ENCODE assay signal across 1 cellular context in genomic region chr16:85137323-85138072, GRCh38.
A peak's percentile ranks its signal among the peaks of the same experiment; 100 is the strongest.
TF ChIP-seq lines count a peak whose summit lies in the region.

No MANE protein-coding gene starts in this region.

TF ChIP-seq in HepG2, 621 proteins besides CTCF, POLR2A, EP300 and RAD21 (continued from another document and continues in another):
- TF ChIP-seq HNRNPK (IDR thresholded peaks at IDR 0.05; ENCODE audit: low read depth, low read length, poor library complexity, severe bottlenecking) (peak; percentile 61), STAT6 (CRISPR knock-in tag; IDR thresholded peaks at IDR 0.05; ENCODE audit: borderline replicate concordance) (no peak; the same call in 1 of the 2 replicates), MTF1 (CRISPR knock-in tag; IDR thresholded peaks at IDR 0.05) (0 out of 2 replicates have a peak, but pooled peaks have one; percentile 41), ZNF121 (CRISPR knock-in tag; IDR thresholded peaks at IDR 0.05) (no peak), ZNF557 (CRISPR knock-in tag; IDR thresholded peaks at IDR 0.05) (peak; percentile 81; the same call in 1 of the 2 replicates), MAFK (conservative IDR thresholded peaks at IDR 0.05 in 1 of 2, IDR thresholded peaks at IDR 0.05 in 1 of 2; ENCODE audit: low read length in 2 of 2) (no peak), ZNF432 (CRISPR knock-in tag; IDR thresholded peaks at IDR 0.05; ENCODE audit: borderline replicate concordance) (no peak), ZSCAN21 (CRISPR knock-in tag; IDR thresholded peaks at IDR 0.05; ENCODE audit: borderline replicate concordance) (peak; percentile 79), SCMH1 (CRISPR knock-in tag; IDR thresholded peaks at IDR 0.05; ENCODE audit: borderline replicate concordance) (no peak), ZFP62 (CRISPR knock-in tag; IDR thresholded peaks at IDR 0.05) (no peak), RAD51 (IDR thresholded peaks at IDR 0.05; ENCODE audit: borderline replicate concordance) (peak; percentile 61; the same call in 1 of the 2 replicates), FOXK1 (CRISPR knock-in tag; IDR thresholded peaks at IDR 0.05; ENCODE audit: borderline replicate concordance, low read depth) (peak; percentile 61; the same call in 1 of the 2 replicates), KIAA2018 (CRISPR knock-in tag; IDR thresholded peaks at IDR 0.05; ENCODE audit: borderline replicate concordance) (no peak), DNMT1 (CRISPR knock-in tag; IDR thresholded peaks at IDR 0.05) (0 out of 2 replicates have a peak, but pooled peaks have one; percentile 21), THAP8 (CRISPR knock-in tag; IDR thresholded peaks at IDR 0.05; ENCODE audit: borderline replicate concordance) (no peak), ZC3H4 (CRISPR knock-in tag; IDR thresholded peaks at IDR 0.05; ENCODE audit: borderline replicate concordance) (no peak), ZNF704 (CRISPR knock-in tag; IDR thresholded peaks at IDR 0.05; ENCODE audit: borderline replicate concordance) (peak; percentile 68; the same call in 1 of the 2 replicates), TMF1 (CRISPR knock-in tag; IDR thresholded peaks at IDR 0.05; ENCODE audit: low read depth) (peak; percentile 30; the same call in 1 of the 2 replicates), U2AF2 (IDR thresholded peaks at IDR 0.05; ENCODE audit: low read depth, low read length) (0 out of 2 replicates have a peak, but pooled peaks have one; percentile 18), ZBTB49 (CRISPR knock-in tag; IDR thresholded peaks at IDR 0.05; ENCODE audit: borderline replicate concordance) (no peak), THAP7 (CRISPR knock-in tag; IDR thresholded peaks at IDR 0.05) (no peak)
- TF ChIP-seq, protein P1, sequence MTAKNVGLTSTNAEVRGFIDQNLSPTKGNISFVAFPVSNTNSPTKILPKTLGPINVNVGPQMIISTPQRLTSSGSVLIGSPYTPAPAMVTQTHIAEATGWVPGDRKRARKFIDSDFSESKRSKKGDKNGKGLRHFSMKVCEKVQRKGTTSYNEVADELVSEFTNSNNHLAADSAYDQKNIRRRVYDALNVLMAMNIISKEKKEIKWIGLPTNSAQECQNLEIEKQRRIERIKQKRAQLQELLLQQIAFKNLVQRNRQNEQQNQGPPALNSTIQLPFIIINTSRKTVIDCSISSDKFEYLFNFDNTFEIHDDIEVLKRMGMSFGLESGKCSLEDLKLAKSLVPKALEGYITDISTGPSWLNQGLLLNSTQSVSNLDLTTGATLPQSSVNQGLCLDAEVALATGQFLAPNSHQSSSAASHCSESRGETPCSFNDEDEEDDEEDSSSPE (CRISPR knock-in tag; IDR thresholded peaks at IDR 0.05): 0 out of 2 replicates have a peak, but pooled peaks have one; percentile 46
- TF ChIP-seq, protein P2, sequence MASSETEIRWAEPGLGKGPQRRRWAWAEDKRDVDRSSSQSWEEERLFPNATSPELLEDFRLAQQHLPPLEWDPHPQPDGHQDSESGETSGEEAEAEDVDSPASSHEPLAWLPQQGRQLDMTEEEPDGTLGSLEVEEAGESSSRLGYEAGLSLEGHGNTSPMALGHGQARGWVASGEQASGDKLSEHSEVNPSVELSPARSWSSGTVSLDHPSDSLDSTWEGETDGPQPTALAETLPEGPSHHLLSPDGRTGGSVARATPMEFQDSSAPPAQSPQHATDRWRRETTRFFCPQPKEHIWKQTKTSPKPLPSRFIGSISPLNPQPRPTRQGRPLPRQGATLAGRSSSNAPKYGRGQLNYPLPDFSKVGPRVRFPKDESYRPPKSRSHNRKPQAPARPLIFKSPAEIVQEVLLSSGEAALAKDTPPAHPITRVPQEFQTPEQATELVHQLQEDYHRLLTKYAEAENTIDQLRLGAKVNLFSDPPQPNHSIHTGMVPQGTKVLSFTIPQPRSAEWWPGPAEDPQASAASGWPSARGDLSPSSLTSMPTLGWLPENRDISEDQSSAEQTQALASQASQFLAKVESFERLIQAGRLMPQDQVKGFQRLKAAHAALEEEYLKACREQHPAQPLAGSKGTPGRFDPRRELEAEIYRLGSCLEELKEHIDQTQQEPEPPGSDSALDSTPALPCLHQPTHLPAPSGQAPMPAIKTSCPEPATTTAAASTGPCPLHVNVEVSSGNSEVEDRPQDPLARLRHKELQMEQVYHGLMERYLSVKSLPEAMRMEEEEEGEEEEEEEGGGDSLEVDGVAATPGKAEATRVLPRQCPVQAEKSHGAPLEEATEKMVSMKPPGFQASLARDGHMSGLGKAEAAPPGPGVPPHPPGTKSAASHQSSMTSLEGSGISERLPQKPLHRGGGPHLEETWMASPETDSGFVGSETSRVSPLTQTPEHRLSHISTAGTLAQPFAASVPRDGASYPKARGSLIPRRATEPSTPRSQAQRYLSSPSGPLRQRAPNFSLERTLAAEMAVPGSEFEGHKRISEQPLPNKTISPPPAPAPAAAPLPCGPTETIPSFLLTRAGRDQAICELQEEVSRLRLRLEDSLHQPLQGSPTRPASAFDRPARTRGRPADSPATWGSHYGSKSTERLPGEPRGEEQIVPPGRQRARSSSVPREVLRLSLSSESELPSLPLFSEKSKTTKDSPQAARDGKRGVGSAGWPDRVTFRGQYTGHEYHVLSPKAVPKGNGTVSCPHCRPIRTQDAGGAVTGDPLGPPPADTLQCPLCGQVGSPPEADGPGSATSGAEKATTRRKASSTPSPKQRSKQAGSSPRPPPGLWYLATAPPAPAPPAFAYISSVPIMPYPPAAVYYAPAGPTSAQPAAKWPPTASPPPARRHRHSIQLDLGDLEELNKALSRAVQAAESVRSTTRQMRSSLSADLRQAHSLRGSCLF (CRISPR knock-in tag; IDR thresholded peaks at IDR 0.05; ENCODE audit: borderline replicate concordance): no peak; the same call in 1 of the 2 replicates
- TF ChIP-seq, protein P3, sequence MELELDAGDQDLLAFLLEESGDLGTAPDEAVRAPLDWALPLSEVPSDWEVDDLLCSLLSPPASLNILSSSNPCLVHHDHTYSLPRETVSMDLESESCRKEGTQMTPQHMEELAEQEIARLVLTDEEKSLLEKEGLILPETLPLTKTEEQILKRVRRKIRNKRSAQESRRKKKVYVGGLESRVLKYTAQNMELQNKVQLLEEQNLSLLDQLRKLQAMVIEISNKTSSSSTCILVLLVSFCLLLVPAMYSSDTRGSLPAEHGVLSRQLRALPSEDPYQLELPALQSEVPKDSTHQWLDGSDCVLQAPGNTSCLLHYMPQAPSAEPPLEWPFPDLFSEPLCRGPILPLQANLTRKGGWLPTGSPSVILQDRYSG (CRISPR knock-in tag; IDR thresholded peaks at IDR 0.05): 0 out of 2 replicates have a peak, but pooled peaks have one; percentile 66
